In the genomic region with DNA sequence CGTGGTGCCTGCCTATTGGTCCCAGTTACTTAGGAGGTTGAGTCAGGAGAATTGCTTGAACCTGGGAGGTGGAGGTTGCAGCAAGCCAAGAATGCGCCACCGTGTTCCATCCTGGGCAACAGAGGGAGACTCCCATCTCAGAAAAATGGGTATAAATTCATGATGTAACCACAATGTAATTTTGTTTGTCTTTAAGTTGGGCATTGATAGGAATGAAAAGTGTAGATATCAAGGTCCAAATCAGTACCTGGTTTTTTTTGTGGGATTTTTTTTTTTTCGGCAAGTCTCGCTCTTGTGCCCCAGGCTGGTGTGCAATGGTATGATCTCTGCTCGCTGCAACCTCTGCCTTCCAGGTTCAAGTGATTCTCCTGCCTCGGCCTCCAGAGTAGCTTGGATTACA, we compare ENCODE assay signal across 21 cellular contexts. TPM values are rescaled to one million over a fixed set of nuclear protein-coding genes. Genes with fewer than 3 reads are reported as not detected.
DNase-seq lines count a peak whose midpoint lies in the region; ATAC-seq and TF ChIP-seq lines count a peak whose summit lies in the region.
"Had no signal": no experiment of that assay in that cellular context is flagged by ENCODE, and none has a peak within 500 bp of the region (broad histone marks: within the 10 kb centered on the region; RNA-seq: fewer than 3 reads in every experiment).

No MANE protein-coding gene starts in this region.

- no peaks in the 10 kb centered on the region for H3K79me1 ChIP-seq in H9 (ENCODE audit: insufficient read depth, low read depth, low read length, poor library complexity, severe bottlenecking)

- no peaks in the 10 kb centered on the region for H4K20me1 ChIP-seq in H9 (ENCODE audit: control insufficient read depth, insufficient read depth, insufficient read length)

- no peak overlapping the region for H2BK12ac ChIP-seq in H9 (ENCODE audit: insufficient read length, low read depth, low read length)

- H4K5ac ChIP-seq in H9 (ENCODE audit: insufficient read length, low read depth, low read length) = no peak overlapping the region

- H2BK5ac ChIP-seq in H9 (ENCODE audit: insufficient read length, low read length) = no peak overlapping the region

- no peak overlapping the region for H4K8ac ChIP-seq in H9 (replicated peaks; ENCODE audit: insufficient read length, low read depth, low read length)

- H3K36me3 Mint-ChIP-seq in activated naive CD4-positive, alpha-beta T cell treated with anti-CD3 and anti-CD28 coated beads for 36 hours (ENCODE audit: low read depth) = peaks cover 77% of the 10 kb centered on the region
- peaks cover 80 to 100% (median 97%) of the 10 kb centered on the region in 3 experiments for H3K36me3 Mint-ChIP-seq in H9 (ENCODE audit: insufficient read depth in 1 of 3, low read depth in 3 of 3)
- H3K36me3 Mint-ChIP-seq in WTC11 = peaks cover 96% of the 10 kb centered on the region
- H3K36me3 Mint-ChIP-seq in neural crest cell (ENCODE audit: low read depth) = peaks cover 56% of the 10 kb centered on the region

- no peak for DNase-seq in activated naive CD4-positive, alpha-beta T cell treated with anti-CD3 and anti-CD28 coated beads for 36 hours
- DNase-seq in activated naive CD4-positive, alpha-beta T cell treated with Interleukin-2 at 50 U/mL for 16 hours = no peak
- DNase-seq in H9 (no peak), WTC11 (ENCODE audit: low spot score) (no peak), neural crest cell (ENCODE audit: low read depth, low spot score) (no peak), mucosa of descending colon (no peak), NCI-H748 (lab: John Stamatoyannopoulos, UW; ENCODE audit: unreplicated experiment) (no peak), amniotic stem cell (lab: John Stamatoyannopoulos, UW) (no peak)
- DNase-seq: cerebellar nuclear complex; effector CD4-positive, alpha-beta T cell; H7; left ventricle myocardium inferior; NCI-H1694; NCI-H2171 treated with DMSO at 0.1 percent for 48 hours; NCI-H69; T-helper 9 cell had no signal

- H3K79me2 ChIP-seq in H9 (ENCODE audit: insufficient read depth, low read length) = peaks cover 95% of the 10 kb centered on the region

- H3K4me2 ChIP-seq in H9 (ENCODE audit: insufficient read depth, insufficient read length, low read length) = no peak overlapping the region
- H3K4me2 ChIP-seq: hepatocyte, neural progenitor cell had no signal

- H3K27ac ChIP-seq in H9 (ENCODE audit: insufficient read length, low read depth, low read length) = no peak overlapping the region
- H3K27ac ChIP-seq: C4-2B, hepatocyte, left ventricle myocardium inferior, neural progenitor cell, thoracic aorta had no signal

- POLR2A ChIA-PET in WTC11 (lab: Charles Lee) = no interaction called here

- H3K4me1 ChIP-seq in H9 (ENCODE audit: insufficient read depth, low read length) (0 out of 2 replicates have a peak, but pooled peaks cover 4% of the 10 kb centered on the region), mucosa of descending colon (ENCODE audit: low read depth) (peaks cover 10% of the 10 kb centered on the region)

- H3K36me3 ChIP-seq in mucosa of descending colon (ENCODE audit: low read depth) = no peaks in the 10 kb centered on the region

- no peak overlapping the region for H2AFZ ChIP-seq in H9 (ENCODE audit: low read length)
- H2AFZ ChIP-seq: hepatocyte, neural progenitor cell had no signal

- H3K23me2 ChIP-seq in H9 (ENCODE audit: insufficient read length, low read depth, low read length, poor library complexity, severe bottlenecking) = no peaks in the 10 kb centered on the region

- H3K4me3 Mint-ChIP-seq in activated naive CD4-positive, alpha-beta T cell treated with anti-CD3 and anti-CD28 coated beads for 36 hours = no peak overlapping the region
- H3K4me3 Mint-ChIP-seq in H9 = peak overlapping the region in 1 of 2 experiments; percentile 62; a peak in 3 of 5 replicates
- peak overlapping the region; percentile 9 for H3K4me3 Mint-ChIP-seq in WTC11
- peak overlapping the region; percentile 26 for H3K4me3 Mint-ChIP-seq in neural crest cell
- H3K4me3 Mint-ChIP-seq: neural progenitor cell had no signal

- H3K4ac ChIP-seq in H9 (ENCODE audit: low read depth, low read length) = no peak overlapping the region

- CTCF ChIA-PET in activated naive CD4-positive, alpha-beta T cell treated with anti-CD3 and anti-CD28 coated beads for 36 hours (lab: Charles Lee) = interaction anchor here (0.7 kb wide), 1 partner anchor 1278 kb away, joined by 3 read pairs; no protein-coding TSS in a partner anchor
- CTCF ChIA-PET in WTC11 (lab: Charles Lee) = no interaction called here

- intact Hi-C loops in activated naive CD4-positive, alpha-beta T cell treated with anti-CD3 and anti-CD28 coated beads for 36 hours (cut with micrococcal nuclease) = no loop called here
- intact Hi-C loops in mucosa of descending colon (cut with DNase I, micrococcal nuclease) = no loop called here

- H3K27me3 Mint-ChIP-seq in activated naive CD4-positive, alpha-beta T cell treated with anti-CD3 and anti-CD28 coated beads for 36 hours (ENCODE audit: low read depth) = no peaks in the 10 kb centered on the region
- H3K27me3 Mint-ChIP-seq in H9 (ENCODE audit: low read depth) = no peaks in the 10 kb centered on the region; the same call in 1 of the 2 replicates
- H3K27me3 Mint-ChIP-seq in WTC11 (ENCODE audit: low read depth) = no peaks in the 10 kb centered on the region
- H3K27me3 Mint-ChIP-seq in neural crest cell (ENCODE audit: low read depth) = peaks cover 10% of the 10 kb centered on the region
- H3K27me3 Mint-ChIP-seq: progenitor cell of endocrine pancreas had no signal

- H3K23ac ChIP-seq in H9 (ENCODE audit: insufficient read length, low read depth, low read length) = no peak overlapping the region

- no peak overlapping the region for H3K56ac ChIP-seq in H9 (ENCODE audit: insufficient read length, low read depth, low read length)

- H3K9ac ChIP-seq in H9 (ENCODE audit: extremely low read depth, insufficient read length, low read length) = no peak overlapping the region
- H3K9ac ChIP-seq: neural progenitor cell had no signal

- H3K27me3 ChIP-seq in H9 (ENCODE audit: insufficient read depth, low read length) = no peaks in the 10 kb centered on the region
- H3K27me3 ChIP-seq: hepatocyte, neural progenitor cell had no signal

- ATAC-seq in WTC11 (no peak), mucosa of descending colon (no peak)

- no peaks in the 10 kb centered on the region for H3K9me3 Mint-ChIP-seq in activated naive CD4-positive, alpha-beta T cell treated with anti-CD3 and anti-CD28 coated beads for 36 hours
- H3K9me3 Mint-ChIP-seq in H9 (no peaks in the 10 kb centered on the region; a peak in 1 of 5 replicates), WTC11 (no peaks in the 10 kb centered on the region), neural crest cell (no peaks in the 10 kb centered on the region)
- H3K9me3 Mint-ChIP-seq: neural progenitor cell had no signal

- H2BK120ac ChIP-seq in H9 (ENCODE audit: low read depth, low read length, poor library complexity, severe bottlenecking) = no peak overlapping the region

- H2BK20ac ChIP-seq in H9 (ENCODE audit: low read depth, low read length, poor library complexity, severe bottlenecking) = no peak overlapping the region

- H3T11ph ChIP-seq in H9 (ENCODE audit: low read length) = no peak overlapping the region

- H3K14ac ChIP-seq in H9 (ENCODE audit: insufficient read depth, low read length) = no peak overlapping the region

- peaks cover 75% of the 10 kb centered on the region for H3K4me1 Mint-ChIP-seq in activated naive CD4-positive, alpha-beta T cell treated with anti-CD3 and anti-CD28 coated beads for 36 hours (ENCODE audit: low read depth)
- H3K4me1 Mint-ChIP-seq in H9 (peaks cover 46 to 70% of the 10 kb centered on the region in 2 experiments), WTC11 (peaks cover 77% of the 10 kb centered on the region), neural crest cell (peaks cover 58% of the 10 kb centered on the region)

- WGBS in H9 (ENCODE audit: extremely low coverage, insufficient read length, low lambda C conversion rate) = no CpG with 5 or more reads among the region's 7 CpGs

- H3K9me3 ChIP-seq in H9 (ENCODE audit: control insufficient read depth, low read depth, low read length) (no peaks in the 10 kb centered on the region), mucosa of descending colon (no peaks in the 10 kb centered on the region)
- H3K9me3 ChIP-seq: left ventricle myocardium inferior, thoracic aorta had no signal

- H3K27ac Mint-ChIP-seq in activated naive CD4-positive, alpha-beta T cell treated with anti-CD3 and anti-CD28 coated beads for 36 hours = peak overlapping the region; percentile 15
- H3K27ac Mint-ChIP-seq in H9 (peak overlapping the region in 2 of 3 experiments; percentile 11 to 13; a peak in 2 of 7 replicates), WTC11 (peak overlapping the region; percentile 15; the same call in 1 of the 2 replicates), neural crest cell (ENCODE audit: unreplicated experiment) (no peak overlapping the region)
- H3K27ac Mint-ChIP-seq: neural progenitor cell, progenitor cell of endocrine pancreas had no signal

- no peak overlapping the region for H4K91ac ChIP-seq in H9 (ENCODE audit: insufficient read length, low read depth, low read length)

- no peak overlapping the region for H2AK5ac ChIP-seq in H9 (ENCODE audit: insufficient read length, low read length)

- no peak for TF ChIP-seq CTCF in H9 (conservative IDR thresholded peaks at IDR 0.05)
- TF ChIP-seq CTCF in WTC11 (IDR thresholded peaks at IDR 0.05) = no peak
- no peak for TF ChIP-seq CTCF in neural crest cell (conservative IDR thresholded peaks at IDR 0.05)
- no peak for TF ChIP-seq CTCF in mucosa of descending colon (IDR thresholded peaks at IDR 0.05)

- H3K4me3 ChIP-seq in mucosa of descending colon = no peak overlapping the region
- H3K4me3 ChIP-seq: hepatocyte, left ventricle myocardium inferior, neural progenitor cell, thoracic aorta had no signal

- no peak overlapping the region for H3K18ac ChIP-seq in H9 (ENCODE audit: insufficient read length, low read depth, low read length)

- no peak overlapping the region for H2BK15ac ChIP-seq in H9 (ENCODE audit: low read depth, low read length)

RNA-seq across cellular contexts. Expression of a gene that starts 7.4 kb away (rescaled TPM):
- 1,000 to 10,000 TPM; 3,194 to 3,467 TPM for total RNA-seq in activated naive CD4-positive, alpha-beta T cell treated with anti-CD3 and anti-CD28 coated beads for 36 hours
- 3,020 and 3,122 TPM in 2 replicates for total RNA-seq in H9 (2021)
- 3,469 to 3,530 TPM (median 3,528 TPM) in 3 replicates for total RNA-seq in WTC11 (2021)
- 2,514 and 2,574 TPM in 2 replicates for total RNA-seq in neural crest cell
- 100 to 1,000 TPM; 404 to 623 (median 596) TPM for total RNA-seq in mucosa of descending colon

RNA-seq across cellular contexts. Expression of a gene that starts 24.4 kb away (rescaled TPM):
- under 1 TPM in 1 of 2 experiments, not detected in 1; 0.17 TPM for total RNA-seq in activated naive CD4-positive, alpha-beta T cell treated with anti-CD3 and anti-CD28 coated beads for 36 hours
- total RNA-seq in H9 (2021) (0.94 and 1.3 TPM in 2 replicates), WTC11 (2021) (0.72 to 1.4 TPM (median 0.87 TPM) in 3 replicates), neural crest cell (2.4 TPM in 2 replicates), mucosa of descending colon (under 1 TPM in 2 of 3 donors, not detected in 1; 0.16 to 0.63 TPM)
